In the genomic region with DNA sequence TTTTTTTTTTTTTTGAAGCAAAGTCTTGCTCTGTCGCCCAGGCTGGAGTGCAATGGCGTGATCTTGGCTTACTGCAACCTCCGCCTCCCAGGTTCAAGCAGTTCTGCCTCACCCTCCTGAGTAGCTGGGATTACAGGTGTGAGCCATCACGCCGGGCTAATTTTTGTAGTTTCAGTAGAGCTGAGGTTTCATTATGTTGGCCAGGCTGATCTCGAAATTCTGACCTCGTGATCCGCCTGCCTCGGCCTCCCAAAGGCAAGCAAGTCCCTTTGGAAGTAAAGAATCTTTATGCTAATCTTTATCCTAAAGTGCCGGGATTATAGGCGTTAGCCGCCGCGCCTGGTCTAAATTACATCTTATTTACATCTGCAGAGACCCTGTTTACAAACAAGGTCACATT, we compare ENCODE assay signal across 8 cellular contexts. TPM values are rescaled to one million over a fixed set of nuclear protein-coding genes. Genes with fewer than 3 reads are reported as not detected.
DNase-seq lines count a peak whose midpoint lies in the region; ATAC-seq and TF ChIP-seq lines count a peak whose summit lies in the region.

No MANE protein-coding gene starts in this region.

- no peak overlapping the region for H2AFZ ChIP-seq in PC-3 (ENCODE audit: low read length)

- no peaks in the 10 kb centered on the region for H3K9me2 ChIP-seq in PC-3 (replicated peaks; ENCODE audit: low read length)

- H3K27ac ChIP-seq in PC-3 (ENCODE audit: low read length) (no peak overlapping the region), psoas muscle (peak overlapping the region; percentile 65)

- no peak for DNase-seq in T-helper 1 cell
- DNase-seq in PC-3, result no peak
- DNase-seq in effector memory CD8-positive, alpha-beta T cell, result no peak
- DNase-seq in psoas muscle, result no peak
- no peak for DNase-seq in foreskin melanocyte

- peaks cover 24% of the 10 kb centered on the region for H3K4me1 Mint-ChIP-seq in T-helper 1 cell treated with Interleukin-12 subunit alpha and Interleukin-12 subunit beta and Interleukin-4 antibody, amounts not matched to agents 30 μg/mL and 1 μg/mL, for 36 hours (ENCODE audit: low read depth)
- peaks cover 41 to 42% of the 10 kb centered on the region in 2 donors for H3K4me1 Mint-ChIP-seq in effector memory CD8-positive, alpha-beta T cell (ENCODE audit: low read depth in 2 of 2)

- H3K9me3 ChIP-seq in PC-3 (ENCODE audit: low read length) (no peaks in the 10 kb centered on the region), psoas muscle (no peaks in the 10 kb centered on the region)

- CTCF ChIA-PET in PC-3 (lab: Charles Lee), result interaction anchor here (0.5 to 1.5 kb wide), 2 partner anchors 52 to 183 kb away, joined by 3 read pairs; no protein-coding TSS in a partner anchor

- intact Hi-C loops in PC-3 (cut with micrococcal nuclease), result no loop called here
- intact Hi-C loops in psoas muscle (cut with DNase I), result no loop called here

- peaks cover 64% of the 10 kb centered on the region for H3K79me2 ChIP-seq in PC-3 (ENCODE audit: low read length)

- no peak for ATAC-seq in PC-3
- no peak for ATAC-seq in effector memory CD8-positive, alpha-beta T cell (replicated peaks)
- no peak for ATAC-seq in psoas muscle
- ATAC-seq in GM18873 (IDR thresholded peaks at IDR 0.05; ENCODE audit: low FRiP score, unreplicated experiment), result no peak
- ATAC-seq in HG02759 (IDR thresholded peaks at IDR 0.05; ENCODE audit: unreplicated experiment), result no peak

- POLR2A ChIA-PET in PC-3 (lab: Charles Lee; ENCODE audit: unreplicated experiment), result interaction anchor here (0.6 kb wide), 1 partner anchor 869 kb away, joined by 3 read pairs; no protein-coding TSS in a partner anchor

- no peaks in the 10 kb centered on the region for H3K9me3 Mint-ChIP-seq in T-helper 1 cell treated with Interleukin-12 subunit alpha and Interleukin-12 subunit beta and Interleukin-4 antibody, amounts not matched to agents 30 μg/mL and 1 μg/mL, for 36 hours
- H3K9me3 Mint-ChIP-seq in effector memory CD8-positive, alpha-beta T cell, result no peaks in the 10 kb centered on the region

- H3K4me1 ChIP-seq in PC-3 (ENCODE audit: insufficient read depth, low read length) (peaks cover 14% of the 10 kb centered on the region), psoas muscle (peaks cover 46% of the 10 kb centered on the region)

- peak overlapping the region; percentile 93 for H3K4me2 ChIP-seq in PC-3 (ENCODE audit: low read length)

- peaks cover 19% of the 10 kb centered on the region for H3K27me3 Mint-ChIP-seq in T-helper 1 cell treated with Interleukin-12 subunit alpha and Interleukin-12 subunit beta and Interleukin-4 antibody, amounts not matched to agents 30 μg/mL and 1 μg/mL, for 36 hours (ENCODE audit: low read depth)
- H3K27me3 Mint-ChIP-seq in effector memory CD8-positive, alpha-beta T cell, result no peaks in the 10 kb centered on the region

- peaks cover 13% of the 10 kb centered on the region for H3K36me3 ChIP-seq in PC-3 (ENCODE audit: low read depth, low read length)
- H3K36me3 ChIP-seq in psoas muscle (ENCODE audit: insufficient read depth in 1 of 2, low read depth in 1 of 2), result peaks cover 0 to 11% of the 10 kb centered on the region in 2 donors

- H3K4me3 ChIP-seq in PC-3 (ENCODE audit: low read length) (peak overlapping the region; percentile 52), psoas muscle (peak overlapping the region; percentile 93)

- no peak overlapping the region for H3K27ac Mint-ChIP-seq in T-helper 1 cell treated with Interleukin-12 subunit alpha and Interleukin-12 subunit beta and Interleukin-4 antibody, amounts not matched to agents 30 μg/mL and 1 μg/mL, for 36 hours
- peak overlapping the region; percentile 33 to 88 for H3K27ac Mint-ChIP-seq in effector memory CD8-positive, alpha-beta T cell

- 73 to 82% (median 77%) methylated on average over 14 of the region's 14 CpGs for WGBS in psoas muscle, 3 donors

- no peak overlapping the region; the same call in 1 of the 2 replicates for H3K9ac ChIP-seq in PC-3 (ENCODE audit: low read length)

- no peaks in the 10 kb centered on the region for H3K27me3 ChIP-seq in PC-3 (ENCODE audit: low read length)
- H3K27me3 ChIP-seq in psoas muscle (ENCODE audit: insufficient read depth in 3 of 3, low read length in 2 of 3), result no peaks in the 10 kb centered on the region

- H3K4me3 Mint-ChIP-seq in T-helper 1 cell treated with Interleukin-12 subunit alpha and Interleukin-12 subunit beta and Interleukin-4 antibody, amounts not matched to agents 30 μg/mL and 1 μg/mL, for 36 hours, result peak overlapping the region; percentile 97
- H3K4me3 Mint-ChIP-seq in effector memory CD8-positive, alpha-beta T cell, result peak overlapping the region; percentile 94 to 98

- TF ChIP-seq CTCF in PC-3 (conservative IDR thresholded peaks at IDR 0.05; ENCODE audit: low read depth, low read length) (no peak), psoas muscle (IDR thresholded peaks at IDR 0.05) (no peak)

- no peaks in the 10 kb centered on the region for H3F3A ChIP-seq in PC-3 (ENCODE audit: low read length, unreplicated experiment)

- H3K36me3 Mint-ChIP-seq in T-helper 1 cell treated with Interleukin-12 subunit alpha and Interleukin-12 subunit beta and Interleukin-4 antibody, amounts not matched to agents 30 μg/mL and 1 μg/mL, for 36 hours (ENCODE audit: low read depth), result peaks cover 3% of the 10 kb centered on the region
- H3K36me3 Mint-ChIP-seq in effector memory CD8-positive, alpha-beta T cell (ENCODE audit: insufficient read depth), result peaks cover 15% of the 10 kb centered on the region

- peaks cover 24% of the 10 kb centered on the region; the same call in 1 of the 2 replicates for H4K20me1 ChIP-seq in PC-3 (ENCODE audit: low read length)

- BruUV-seq in PC-3 (replicated peaks; lab: Mats Ljungman, UMichigan), result no TSS peak

RNA-seq across cellular contexts. Expression of gene PSMG4, which starts 1.5 kb away (rescaled TPM):
- total RNA-seq in PC-3 (2014; rRNA removed), result 51.9 and 63.3 TPM in 2 replicates
- total RNA-seq in psoas muscle, result 10 to 100 TPM; 19.7 to 26.8 (median 22.0) TPM
- polyA plus RNA-seq in psoas muscle, result 10 to 100 TPM; 18.6 to 31.3 (median 26.2) TPM

RNA-seq across cellular contexts. Expression of gene TUBB2B, which starts 32.8 kb away (rescaled TPM):
- total RNA-seq in PC-3 (2014; rRNA removed) (5.1 and 6.5 TPM in 2 replicates), psoas muscle (1 to 10 TPM; 1.1 to 4.4 (median 3.1) TPM)
- polyA plus RNA-seq in psoas muscle, result 1 to 10 TPM; 3.3 to 5.7 (median 3.4) TPM
